17 cellular contexts compared by ENCODE assay signal in genomic region chr19:16915135-16915534, GRCh38. TPM values are rescaled to one million over a fixed set of nuclear protein-coding genes. Genes with fewer than 3 reads are reported as not detected.
"Had no signal": no experiment of that assay in that cellular context is flagged by ENCODE, and none has a peak within 500 bp of the region (broad histone marks: within the 10 kb centered on the region; RNA-seq: fewer than 3 reads in every experiment).

No MANE protein-coding gene starts in this region.

- H3K4me3 ChIP-seq: lung, psoas muscle, skin epidermis, suprapubic skin, transverse colon, vagina had no signal

- H3K27me3 Mint-ChIP-seq: stimulated activated naive CD8-positive, alpha-beta T cell treated with anti-CD3 and anti-CD28 coated beads, Interleukin-15, Interleukin-2, amounts not matched to agents 100 ng/mL and 50 ng/mL, for 24 hours had no signal

- H3K27me3 ChIP-seq: transverse colon, vagina had no signal

- H3K36me3 ChIP-seq: suprapubic skin, transverse colon, vagina had no signal

- DNase-seq: cortex of kidney; effector CD4-positive, alpha-beta T cell; hypothalamus; natural killer cell; stimulated activated CD4-positive, alpha-beta T cell treated with anti-CD3 and anti-CD28 coated beads, Interleukin-15, amount 100 ng/mL, for 24 hours; stimulated activated CD4-positive, alpha-beta T cell treated with anti-CD3 and anti-CD28 coated beads, Interleukin-2, amount 100 ng/mL, for 48 hours; stimulated activated naive B cell treated with anti-CD40 and anti-IgM and Interleukin-4, amounts not matched to agents 10 μg/mL and 1 μg/mL and 100 μg/mL, for 72 hours; transverse colon had no signal

- H3K4me1 Mint-ChIP-seq: memory B cell; natural killer cell; stimulated activated naive B cell treated with anti-CD40 and anti-IgM and Interleukin-4, amounts not matched to agents 10 μg/mL and 1 μg/mL and 100 μg/mL, for 72 hours had no signal

- H3K27ac ChIP-seq: psoas muscle, skin epidermis, suprapubic skin, transverse colon, vagina had no signal

- H3K4me3 Mint-ChIP-seq: memory B cell; natural killer cell; stimulated activated naive B cell treated with anti-CD40 and anti-IgM and Interleukin-4, amounts not matched to agents 10 μg/mL and 1 μg/mL and 100 μg/mL, for 72 hours; stimulated activated naive CD8-positive, alpha-beta T cell treated with anti-CD3 and anti-CD28 coated beads, Interleukin-15, Interleukin-2, amounts not matched to agents 100 ng/mL and 50 ng/mL, for 24 hours had no signal

- H3K4me1 ChIP-seq: psoas muscle, suprapubic skin, transverse colon, vagina had no signal

- H3K27ac Mint-ChIP-seq: memory B cell; natural killer cell; stimulated activated naive B cell treated with anti-CD40 and anti-IgM and Interleukin-4, amounts not matched to agents 10 μg/mL and 1 μg/mL and 100 μg/mL, for 72 hours; stimulated activated naive CD8-positive, alpha-beta T cell treated with anti-CD3 and anti-CD28 coated beads, Interleukin-15, Interleukin-2, amounts not matched to agents 100 ng/mL and 50 ng/mL, for 24 hours had no signal

RNA-seq across cellular contexts. Expression of gene F2RL3, which starts 26.3 kb away (rescaled TPM):
- total RNA-seq: renal cortical epithelial cell had no signal
- polyA plus RNA-seq: neural cell had no signal
